Comparison of ENCODE assay signal across 11 cellular contexts in the genomic region with DNA sequence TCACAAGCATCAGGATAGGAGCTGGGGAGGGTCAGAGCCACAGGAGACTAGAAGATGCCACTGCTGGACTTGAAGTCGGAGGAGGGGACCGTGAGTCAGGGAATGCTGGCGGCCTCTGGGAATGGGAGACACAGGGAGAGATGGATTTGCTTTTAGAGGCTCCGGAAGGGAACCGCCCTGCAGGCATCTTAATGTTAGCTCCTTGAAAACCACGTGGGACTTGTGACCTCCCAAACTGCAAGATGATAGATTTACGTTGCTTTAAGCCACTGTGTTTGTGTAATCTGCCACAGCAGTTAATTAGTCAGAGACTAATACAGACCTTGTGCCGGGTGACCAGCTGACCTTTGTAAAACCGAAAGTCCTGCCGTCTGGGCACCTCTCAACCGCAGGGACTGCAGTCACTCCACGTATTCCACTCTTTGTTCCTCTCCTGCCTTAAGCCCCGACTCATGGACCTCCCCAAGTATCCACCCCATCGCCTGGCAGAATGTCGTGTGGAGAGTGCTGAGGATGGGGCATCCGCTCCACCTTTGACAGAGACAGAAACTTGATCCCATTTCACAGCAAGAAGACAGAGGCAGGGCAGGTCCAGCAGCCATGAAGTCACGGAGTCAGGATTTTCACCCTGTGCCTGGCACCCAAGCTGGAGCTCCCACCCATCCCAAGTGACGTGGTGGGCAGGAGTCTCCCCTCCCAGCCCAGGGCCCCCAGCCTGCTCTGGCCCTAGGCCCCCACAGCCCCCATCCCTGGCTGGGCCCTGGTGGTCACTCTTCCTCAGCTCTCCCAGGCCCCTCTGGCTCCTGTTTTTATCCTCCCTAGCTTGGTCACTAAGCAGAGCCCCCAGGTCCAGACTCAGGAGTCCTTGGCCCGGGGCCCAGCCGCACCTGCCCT. TPM values are rescaled to one million over a fixed set of nuclear protein-coding genes. Genes with fewer than 3 reads are reported as not detected.
DNase-seq lines count a peak whose midpoint lies in the region; ATAC-seq and TF ChIP-seq lines count a peak whose summit lies in the region.
"Had no signal": no experiment of that assay in that cellular context is flagged by ENCODE, and none has a peak within 500 bp of the region (broad histone marks: within the 10 kb centered on the region; RNA-seq: fewer than 3 reads in every experiment).

No MANE protein-coding gene starts in this region.

- POLR2A ChIA-PET in naive thymus-derived CD4-positive, alpha-beta T cell (lab: Charles Lee): no interaction called here

- peaks cover 0 to 3% (median 0%) of the 10 kb centered on the region in 5 donors for H3K27me3 Mint-ChIP-seq in naive thymus-derived CD4-positive, alpha-beta T cell

- in situ Hi-C loops in HAP-1 (cut with MboI; ENCODE audit: low sequenced_read_pairs): no loop called here

- H3K36me3 Mint-ChIP-seq in naive thymus-derived CD4-positive, alpha-beta T cell: no peaks in the 10 kb centered on the region

- H3K4me3 Mint-ChIP-seq in naive thymus-derived CD4-positive, alpha-beta T cell: no peak overlapping the region

- DNase-seq in ELF-1 (ENCODE audit: low read depth, low spot score): peak; percentile 25
- DNase-seq in NCI-H69 (lab: John Stamatoyannopoulos, UW): peak; percentile 55
- DNase-seq in choroid plexus epithelial cell (ENCODE audit: low read depth): peak; percentile 41
- peak in 1 of 9 donors; percentile 1 for DNase-seq in naive thymus-derived CD4-positive, alpha-beta T cell
- DNase-seq in NCI-H128 (lab: John Stamatoyannopoulos, UW; ENCODE audit: unreplicated experiment): no peak
- no peak for DNase-seq in HAP-1 (ENCODE audit: low spot score in 2 of 2)
- DNase-seq in amygdala (lab: John Stamatoyannopoulos, UW): no peak
- DNase-seq: DMS79 had no signal

- no peaks in the 10 kb centered on the region for H3K9me3 Mint-ChIP-seq in naive thymus-derived CD4-positive, alpha-beta T cell

- H3K4me3 ChIP-seq in choroid plexus epithelial cell (ENCODE audit: low read depth, low read length): no peak overlapping the region
- H3K4me3 ChIP-seq in naive thymus-derived CD4-positive, alpha-beta T cell (ENCODE audit: low read length): no peak overlapping the region
- no peak overlapping the region for H3K4me3 ChIP-seq in HAP-1
- H3K4me3 ChIP-seq: prostate gland, SK-N-MC had no signal

- H3K9me3 ChIP-seq in naive thymus-derived CD4-positive, alpha-beta T cell (ENCODE audit: control insufficient read depth in 2 of 3, low read length in 3 of 3): no peaks in the 10 kb centered on the region
- no peaks in the 10 kb centered on the region for H3K9me3 ChIP-seq in HAP-1
- H3K9me3 ChIP-seq: prostate gland had no signal

- H3K4me1 ChIP-seq in naive thymus-derived CD4-positive, alpha-beta T cell (ENCODE audit: control insufficient read depth in 2 of 2, insufficient read depth in 2 of 2, low read length in 2 of 2): no peaks in the 10 kb centered on the region
- H3K4me1 ChIP-seq in HAP-1: no peaks in the 10 kb centered on the region
- H3K4me1 ChIP-seq: prostate gland had no signal

- no peak overlapping the region for H3K27ac ChIP-seq in naive thymus-derived CD4-positive, alpha-beta T cell (ENCODE audit: low read depth, low read length)
- H3K27ac ChIP-seq: prostate gland, SK-N-MC had no signal

- H3K36me3 ChIP-seq in naive thymus-derived CD4-positive, alpha-beta T cell (ENCODE audit: control insufficient read depth in 2 of 3, insufficient read depth in 3 of 3, low read length in 3 of 3): no peaks in the 10 kb centered on the region
- H3K36me3 ChIP-seq in HAP-1 (replicated peaks): no peaks in the 10 kb centered on the region
- H3K36me3 ChIP-seq: prostate gland had no signal

- intact Hi-C loops in naive thymus-derived CD4-positive, alpha-beta T cell (cut with micrococcal nuclease): no loop called here

- peak; percentile 68 for ATAC-seq in naive thymus-derived CD4-positive, alpha-beta T cell
- no peak for ATAC-seq in GM21576 (IDR thresholded peaks at IDR 0.05; ENCODE audit: unreplicated experiment)

- no peak overlapping the region for H3K27ac Mint-ChIP-seq in naive thymus-derived CD4-positive, alpha-beta T cell

- TF ChIP-seq CTCF in choroid plexus epithelial cell (conservative IDR thresholded peaks at IDR 0.05; ENCODE audit: low read depth, low read length): no peak

- peaks cover 0 to 26% (median 0%) of the 10 kb centered on the region in 7 donors for H3K4me1 Mint-ChIP-seq in naive thymus-derived CD4-positive, alpha-beta T cell

- no peaks in the 10 kb centered on the region for H3K27me3 ChIP-seq in naive thymus-derived CD4-positive, alpha-beta T cell (ENCODE audit: control insufficient read depth in 2 of 2, insufficient read depth in 2 of 2, low read length in 2 of 2)
- H3K27me3 ChIP-seq in HAP-1 (ENCODE audit: low read depth): no peaks in the 10 kb centered on the region

- CTCF ChIA-PET in naive thymus-derived CD4-positive, alpha-beta T cell (lab: Charles Lee): interaction anchor here (0.6 kb wide), 1 partner anchor 47 kb away, joined by 3 read pairs; no protein-coding TSS in a partner anchor

RNA-seq across cellular contexts. Expression of a gene that starts 19.4 kb away (rescaled TPM):
- total RNA-seq in naive thymus-derived CD4-positive, alpha-beta T cell: 100 to 1,000 TPM; 103 to 378 (median 186) TPM
- 100 to 1,000 TPM; 183 to 218 TPM for polyA plus RNA-seq in naive thymus-derived CD4-positive, alpha-beta T cell

RNA-seq across cellular contexts. Expression of a gene that starts 32.7 kb away (rescaled TPM):
- total RNA-seq in naive thymus-derived CD4-positive, alpha-beta T cell: 10 to 100 TPM in 1 of 5 experiments, 1 to 10 TPM in 4; 1.4 to 16.0 (median 2.1) TPM
- polyA plus RNA-seq in naive thymus-derived CD4-positive, alpha-beta T cell: not detected

RNA-seq across cellular contexts. Expression of a gene that starts 51.7 kb away (rescaled TPM):
- not detected for total RNA-seq in naive thymus-derived CD4-positive, alpha-beta T cell
- polyA plus RNA-seq in naive thymus-derived CD4-positive, alpha-beta T cell: not detected

RNA-seq across cellular contexts. Expression of a gene that starts 55.7 kb away (rescaled TPM):
- 1 to 10 TPM in 1 of 5 experiments, under 1 TPM in 1, not detected in 3; 0.61 to 8.8 TPM for total RNA-seq in naive thymus-derived CD4-positive, alpha-beta T cell
- polyA plus RNA-seq in naive thymus-derived CD4-positive, alpha-beta T cell: under 1 TPM in 1 of 2 donors, not detected in 1; 0.46 TPM

Comparison
In these comparisons a context has a peak if more than half of its experiments do, and no peak if none do; other contexts are left out.
1. DNase-seq: peak in ELF-1 (single experiment), NCI-H69 (single experiment) and choroid plexus epithelial cell (single experiment); none in NCI-H128 (single experiment), HAP-1 (0 of 2) and amygdala (0 of 56).